Comparison of ENCODE assay signal across 13 cellular contexts in the genomic region with DNA sequence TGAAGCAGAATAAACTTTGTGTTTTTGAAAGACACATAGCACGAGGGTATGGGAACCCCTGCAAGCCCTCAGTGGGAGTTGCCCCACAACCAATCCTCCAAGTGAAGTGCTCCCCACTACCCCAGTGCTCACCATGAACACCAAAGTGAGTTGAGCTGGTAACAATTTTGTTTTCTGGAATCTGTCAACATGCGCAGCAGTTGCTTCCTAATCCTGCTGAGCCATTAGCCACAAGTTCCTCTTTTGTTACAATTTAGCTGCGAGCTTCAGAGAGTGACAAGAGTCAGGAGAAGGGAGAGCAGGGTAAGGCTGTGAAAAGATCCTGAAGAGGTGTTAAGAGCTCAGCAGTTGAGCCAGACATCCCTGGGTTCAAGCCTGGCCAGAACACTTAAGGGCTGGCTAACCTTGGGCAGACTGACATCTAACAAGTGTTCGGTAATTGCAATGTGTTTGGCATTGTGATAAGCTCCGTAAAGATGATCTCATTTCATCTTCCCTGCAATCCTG. TPM values are rescaled to one million over a fixed set of nuclear protein-coding genes. Genes with fewer than 3 reads are reported as not detected.
DNase-seq lines count a peak whose midpoint lies in the region; ATAC-seq, FAIRE-seq and TF ChIP-seq lines count a peak whose summit lies in the region.
"Had no signal": no experiment of that assay in that cellular context is flagged by ENCODE, and none has a peak within 500 bp of the region (broad histone marks: within the 10 kb centered on the region; RNA-seq: fewer than 3 reads in every experiment).

No MANE protein-coding gene starts in this region.

- H3K4me1 ChIP-seq in HEK293 (ENCODE audit: control insufficient read depth, insufficient read depth, low read length) (no peaks in the 10 kb centered on the region), small intestine (ENCODE audit: control insufficient read depth in 2 of 2, insufficient read depth in 1 of 2, low read depth in 1 of 2, low read length in 1 of 2) (no peaks in the 10 kb centered on the region)

- CTCF ChIA-PET in HEK293 (lab: Yijun Ruan, JAX) = interaction anchor here (0.6 to 17.9 kb wide), 8 partner anchors 9 to 238 kb away, joined by 3 to 267 read pairs (median 4); no protein-coding TSS in a partner anchor

- POLR2A ChIA-PET in HEK293 (lab: Yijun Ruan, JAX) = interaction anchor here (0.6 to 2.1 kb wide), 3 partner anchors 12 to 78 kb away, joined by 3 to 8 read pairs (median 4); a partner anchor contains a TSS

- no peak for FAIRE-seq in small intestine (lab: Jason Lieb, UNC)

- WGBS in small intestine, 3 donors = 13 to 19% (median 15%) methylated on average over 5 of the region's 5 CpGs

- no peak overlapping the region for H3K4me3 ChIP-seq in HEK293 (ENCODE audit: low read depth, low read length)
- H3K4me3 ChIP-seq in small intestine (ENCODE audit: low read depth in 1 of 2, low read length in 2 of 2) = no peak overlapping the region
- H3K4me3 ChIP-seq: hepatocyte, mucosa of descending colon had no signal

- no peaks in the 10 kb centered on the region for H3K36me3 ChIP-seq in HEK293 (ENCODE audit: control insufficient read depth in 2 of 2, insufficient read depth in 1 of 2, low read length in 2 of 2)
- no peaks in the 10 kb centered on the region for H3K36me3 ChIP-seq in small intestine (ENCODE audit: control insufficient read depth in 2 of 2, insufficient read depth in 2 of 2, low read length in 2 of 2)

- no peak overlapping the region for H3K27ac ChIP-seq in HEK293 (ENCODE audit: extremely low read depth, low read depth, low read length)
- no peak overlapping the region for H3K27ac ChIP-seq in small intestine (ENCODE audit: low read depth in 1 of 2, low read length in 1 of 2)
- H3K27ac ChIP-seq: hepatocyte had no signal

- DNase-seq in AG20443 (ENCODE audit: low spot score) = peak; percentile 24
- peak; percentile 78 for DNase-seq in SIG-M5 treated with dmso at 0.1 percent for 504 hours (lab: John Stamatoyannopoulos, UW; ENCODE audit: unreplicated experiment)
- DNase-seq in left ventricle myocardium superior = no peak
- DNase-seq in small intestine = no peak
- DNase-seq in NCI-H146 treated with DMSO at 0.1 percent for 48 hours (lab: John Stamatoyannopoulos, UW; ENCODE audit: unreplicated experiment) = no peak
- no peak for DNase-seq in SK-N-DZ (ENCODE audit: low spot score)
- DNase-seq in stimulated activated CD8-positive, alpha-beta memory T cell treated with anti-CD3 and anti-CD28 coated beads, Interleukin-4, amount 100 ng/mL, for 48 hours = no peak
- DNase-seq: activated CD4-positive, alpha-beta T cell treated with anti-CD3 and anti-CD28 coated beads, Interleukin-2, amount 10 ng/mL, durations not matched to agents 7 days and 5 days; mucosa of descending colon; NCI-H1694; stimulated activated CD4-positive, alpha-beta T cell treated with anti-CD3 and anti-CD28 coated beads, Interleukin-12 subunit alpha, Interleukin-12 subunit beta, amount 100 ng/mL, for 4 hours had no signal

- ATAC-seq in left ventricle myocardium superior = peak; percentile 56
- ATAC-seq: mucosa of descending colon had no signal

- intact Hi-C loops in left ventricle myocardium superior (cut with micrococcal nuclease) = no loop called here

- no peaks in the 10 kb centered on the region for H3K9me3 ChIP-seq in HEK293 (ENCODE audit: control insufficient read depth, insufficient read depth, low read depth, low read length)
- no peaks in the 10 kb centered on the region for H3K9me3 ChIP-seq in small intestine (ENCODE audit: control insufficient read depth, low read depth)
- H3K9me3 ChIP-seq: mucosa of descending colon had no signal

- no peaks in the 10 kb centered on the region for H3K27me3 ChIP-seq in small intestine (ENCODE audit: control insufficient read depth in 2 of 2, insufficient read depth in 2 of 2, low read length in 2 of 2)

- no peak for TF ChIP-seq CTCF in HEK293 (tag by site-specific recombination; IDR thresholded peaks at IDR 0.05)

TF ChIP-seq in HEK293, 187 proteins besides CTCF, POLR2A, EP300 and RAD21 (continues in another document):
- TF ChIP-seq, protein P1, sequence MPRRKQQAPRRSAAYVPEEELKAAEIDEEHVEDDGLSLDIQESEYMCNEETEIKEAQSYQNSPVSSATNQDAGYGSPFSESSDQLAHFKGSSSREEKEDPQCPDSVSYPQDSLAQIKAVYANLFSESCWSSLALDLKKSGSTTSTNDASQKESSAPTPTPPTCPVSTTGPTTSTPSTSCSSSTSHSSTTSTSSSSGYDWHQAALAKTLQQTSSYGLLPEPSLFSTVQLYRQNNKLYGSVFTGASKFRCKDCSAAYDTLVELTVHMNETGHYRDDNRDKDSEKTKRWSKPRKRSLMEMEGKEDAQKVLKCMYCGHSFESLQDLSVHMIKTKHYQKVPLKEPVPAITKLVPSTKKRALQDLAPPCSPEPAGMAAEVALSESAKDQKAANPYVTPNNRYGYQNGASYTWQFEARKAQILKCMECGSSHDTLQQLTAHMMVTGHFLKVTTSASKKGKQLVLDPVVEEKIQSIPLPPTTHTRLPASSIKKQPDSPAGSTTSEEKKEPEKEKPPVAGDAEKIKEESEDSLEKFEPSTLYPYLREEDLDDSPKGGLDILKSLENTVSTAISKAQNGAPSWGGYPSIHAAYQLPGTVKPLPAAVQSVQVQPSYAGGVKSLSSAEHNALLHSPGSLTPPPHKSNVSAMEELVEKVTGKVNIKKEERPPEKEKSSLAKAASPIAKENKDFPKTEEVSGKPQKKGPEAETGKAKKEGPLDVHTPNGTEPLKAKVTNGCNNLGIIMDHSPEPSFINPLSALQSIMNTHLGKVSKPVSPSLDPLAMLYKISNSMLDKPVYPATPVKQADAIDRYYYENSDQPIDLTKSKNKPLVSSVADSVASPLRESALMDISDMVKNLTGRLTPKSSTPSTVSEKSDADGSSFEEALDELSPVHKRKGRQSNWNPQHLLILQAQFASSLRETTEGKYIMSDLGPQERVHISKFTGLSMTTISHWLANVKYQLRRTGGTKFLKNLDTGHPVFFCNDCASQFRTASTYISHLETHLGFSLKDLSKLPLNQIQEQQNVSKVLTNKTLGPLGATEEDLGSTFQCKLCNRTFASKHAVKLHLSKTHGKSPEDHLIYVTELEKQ (tag by site-specific recombination; IDR thresholded peaks at IDR 0.05; ENCODE audit: borderline replicate concordance) = no peak
- TF ChIP-seq ZNF629 (tag by site-specific recombination; IDR thresholded peaks at IDR 0.05) (peak; percentile 37; the same call in 1 of the 2 replicates), ZNF404 (tag by site-specific recombination; IDR thresholded peaks at IDR 0.05) (no peak)
- TF ChIP-seq, protein P2, sequence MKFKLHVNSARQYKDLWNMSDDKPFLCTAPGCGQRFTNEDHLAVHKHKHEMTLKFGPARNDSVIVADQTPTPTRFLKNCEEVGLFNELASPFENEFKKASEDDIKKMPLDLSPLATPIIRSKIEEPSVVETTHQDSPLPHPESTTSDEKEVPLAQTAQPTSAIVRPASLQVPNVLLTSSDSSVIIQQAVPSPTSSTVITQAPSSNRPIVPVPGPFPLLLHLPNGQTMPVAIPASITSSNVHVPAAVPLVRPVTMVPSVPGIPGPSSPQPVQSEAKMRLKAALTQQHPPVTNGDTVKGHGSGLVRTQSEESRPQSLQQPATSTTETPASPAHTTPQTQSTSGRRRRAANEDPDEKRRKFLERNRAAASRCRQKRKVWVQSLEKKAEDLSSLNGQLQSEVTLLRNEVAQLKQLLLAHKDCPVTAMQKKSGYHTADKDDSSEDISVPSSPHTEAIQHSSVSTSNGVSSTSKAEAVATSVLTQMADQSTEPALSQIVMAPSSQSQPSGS (tag by site-specific recombination; IDR thresholded peaks at IDR 0.05; ENCODE audit: low read depth) = peak; percentile 44
- TF ChIP-seq, protein P3, sequence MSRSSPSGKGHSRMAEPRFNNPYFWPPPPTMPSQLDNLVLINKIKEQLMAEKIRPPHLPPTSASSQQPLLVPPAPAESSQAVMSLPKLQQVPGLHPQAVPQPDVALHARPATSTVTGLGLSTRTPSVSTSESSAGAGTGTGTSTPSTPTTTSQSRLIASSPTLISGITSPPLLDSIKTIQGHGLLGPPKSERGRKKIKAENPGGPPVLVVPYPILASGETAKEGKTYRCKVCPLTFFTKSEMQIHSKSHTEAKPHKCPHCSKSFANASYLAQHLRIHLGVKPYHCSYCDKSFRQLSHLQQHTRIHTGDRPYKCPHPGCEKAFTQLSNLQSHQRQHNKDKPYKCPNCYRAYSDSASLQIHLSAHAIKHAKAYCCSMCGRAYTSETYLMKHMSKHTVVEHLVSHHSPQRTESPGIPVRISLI (tag by site-specific recombination; IDR thresholded peaks at IDR 0.05) = no peak
- TF ChIP-seq, protein P4, sequence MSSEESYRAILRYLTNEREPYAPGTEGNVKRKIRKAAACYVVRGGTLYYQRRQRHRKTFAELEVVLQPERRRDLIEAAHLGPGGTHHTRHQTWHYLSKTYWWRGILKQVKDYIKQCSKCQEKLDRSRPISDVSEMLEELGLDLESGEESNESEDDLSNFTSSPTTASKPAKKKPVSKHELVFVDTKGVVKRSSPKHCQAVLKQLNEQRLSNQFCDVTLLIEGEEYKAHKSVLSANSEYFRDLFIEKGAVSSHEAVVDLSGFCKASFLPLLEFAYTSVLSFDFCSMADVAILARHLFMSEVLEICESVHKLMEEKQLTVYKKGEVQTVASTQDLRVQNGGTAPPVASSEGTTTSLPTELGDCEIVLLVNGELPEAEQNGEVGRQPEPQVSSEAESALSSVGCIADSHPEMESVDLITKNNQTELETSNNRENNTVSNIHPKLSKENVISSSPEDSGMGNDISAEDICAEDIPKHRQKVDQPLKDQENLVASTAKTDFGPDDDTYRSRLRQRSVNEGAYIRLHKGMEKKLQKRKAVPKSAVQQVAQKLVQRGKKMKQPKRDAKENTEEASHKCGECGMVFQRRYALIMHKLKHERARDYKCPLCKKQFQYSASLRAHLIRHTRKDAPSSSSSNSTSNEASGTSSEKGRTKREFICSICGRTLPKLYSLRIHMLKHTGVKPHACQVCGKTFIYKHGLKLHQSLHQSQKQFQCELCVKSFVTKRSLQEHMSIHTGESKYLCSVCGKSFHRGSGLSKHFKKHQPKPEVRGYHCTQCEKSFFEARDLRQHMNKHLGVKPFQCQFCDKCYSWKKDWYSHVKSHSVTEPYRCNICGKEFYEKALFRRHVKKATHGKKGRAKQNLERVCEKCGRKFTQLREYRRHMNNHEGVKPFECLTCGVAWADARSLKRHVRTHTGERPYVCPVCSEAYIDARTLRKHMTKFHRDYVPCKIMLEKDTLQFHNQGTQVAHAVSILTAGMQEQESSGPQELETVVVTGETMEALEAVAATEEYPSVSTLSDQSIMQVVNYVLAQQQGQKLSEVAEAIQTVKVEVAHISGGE (tag by site-specific recombination; conservative IDR thresholded peaks at IDR 0.05; ENCODE audit: low read depth) = no peak

RNA-seq across cellular contexts. Expression of a gene that starts 24.2 kb away (rescaled TPM):
- 0.12 TPM for total RNA-seq in left ventricle myocardium superior
- 1 to 10 TPM in 1 of 3 donors, under 1 TPM in 2; 0.45 to 1.8 (median 0.54) TPM for polyA plus RNA-seq in small intestine
- 6.3 and 6.6 TPM in 2 replicates for polyA plus RNA-seq in SK-N-DZ (2014; cell fraction: cytosol; rRNA removed)
- 1.8 and 2.7 TPM in 2 replicates for polyA plus RNA-seq in SK-N-DZ (2014; cell fraction: nucleus; rRNA removed)

Comparison
In these comparisons a context has a peak if more than half of its experiments do, and no peak if none do; other contexts are left out.
1. DNase-seq: peak in AG20443 (single experiment) and SIG-M5 treated with dmso at 0.1 percent for 504 hours (single experiment); none in left ventricle myocardium superior (single experiment), small intestine (single experiment), NCI-H146 treated with DMSO at 0.1 percent for 48 hours (single experiment), SK-N-DZ (single experiment) and stimulated activated CD8-positive, alpha-beta memory T cell treated with anti-CD3 and anti-CD28 coated beads, Interleukin-4, amount 100 ng/mL, for 48 hours (single experiment).